In genomic region chr6:129744201-129744879, GRCh38 we compare ENCODE assay signal across 10 cellular contexts. TPM values are rescaled to one million over a fixed set of nuclear protein-coding genes. Genes with fewer than 3 reads are reported as not detected.
DNase-seq lines count a peak whose midpoint lies in the region; ATAC-seq and TF ChIP-seq lines count a peak whose summit lies in the region.
"Had no signal": no experiment of that assay in that cellular context is flagged by ENCODE, and none has a peak within 500 bp of the region (broad histone marks: within the 10 kb centered on the region; RNA-seq: fewer than 3 reads in every experiment).

No MANE protein-coding gene starts in this region.

- H3K27ac Mint-ChIP-seq in stimulated activated naive CD8-positive, alpha-beta T cell treated with anti-CD3 and anti-CD28 coated beads, Interleukin-15, amount 100 ng/mL, for 72 hours, result peak overlapping the region in 1 of 2 donors; percentile 82
- H3K27ac Mint-ChIP-seq: T-helper 2 cell treated with Interferon-gamma antibody and Interleukin-4, amounts not matched to agents 5 μg/mL and 100 μg/mL, for 36 hours had no signal

- peak overlapping the region in 1 of 2 donors; percentile 1 for H3K4me3 Mint-ChIP-seq in stimulated activated naive CD8-positive, alpha-beta T cell treated with anti-CD3 and anti-CD28 coated beads, Interleukin-15, amount 100 ng/mL, for 72 hours
- H3K4me3 Mint-ChIP-seq: T-helper 2 cell treated with Interferon-gamma antibody and Interleukin-4, amounts not matched to agents 5 μg/mL and 100 μg/mL, for 36 hours had no signal

- no peak overlapping the region for H3K4me2 ChIP-seq in mesenchymal stem cell (ENCODE audit: low read length, poor library complexity, severe bottlenecking)

- no peak overlapping the region for H4K91ac ChIP-seq in mesenchymal stem cell (ENCODE audit: low read length)

- H3K4me3 ChIP-seq in BJ (ENCODE audit: low read depth, low read length), result no peak overlapping the region
- H3K4me3 ChIP-seq in WERI-Rb-1 (ENCODE audit: low read depth, low read length), result no peak overlapping the region
- H3K4me3 ChIP-seq in mesenchymal stem cell (ENCODE audit: insufficient read depth in 1 of 2, low read depth in 1 of 2, low read length in 2 of 2), result peak overlapping the region in 1 of 2 experiments; percentile 7
- no peak overlapping the region for H3K4me3 ChIP-seq in right atrium auricular region

- H3K9me3 ChIP-seq in WERI-Rb-1 (ENCODE audit: severe bottlenecking) (no peaks in the 10 kb centered on the region), mesenchymal stem cell (ENCODE audit: control insufficient read depth, low read length) (no peaks in the 10 kb centered on the region), right atrium auricular region (no peaks in the 10 kb centered on the region)

- WGBS in mesenchymal stem cell, result 3% methylated on average over 2 of the region's 4 CpGs

- ATAC-seq in HG02678 (IDR thresholded peaks at IDR 0.05; ENCODE audit: unreplicated experiment), result peak; percentile 38
- no peak for ATAC-seq in stimulated activated naive CD8-positive, alpha-beta T cell treated with anti-CD3 and anti-CD28 coated beads, Interleukin-15, amount 100 ng/mL, for 72 hours

- DNase-seq in BJ (ENCODE audit: low read depth), result peak; percentile 32
- peak; percentile 12 for DNase-seq in WERI-Rb-1
- peak; percentile 92 for DNase-seq in mesenchymal stem cell
- DNase-seq in DMS114 treated with DMSO at 0.1 percent for 48 hours (lab: John Stamatoyannopoulos, UW; ENCODE audit: unreplicated experiment), result no peak
- no peak for DNase-seq in stimulated activated naive CD8-positive, alpha-beta T cell treated with anti-CD3 and anti-CD28 coated beads, Interleukin-15, amount 100 ng/mL, for 72 hours
- DNase-seq in right atrium auricular region (ENCODE audit: low spot score), result no peak
- DNase-seq in superior temporal gyrus (ENCODE audit: extremely low spot score), result no peak
- DNase-seq: hippocampal formation had no signal

- no peak overlapping the region for H3K14ac ChIP-seq in mesenchymal stem cell (ENCODE audit: low read length in 2 of 2)

- no peak overlapping the region for H2BK12ac ChIP-seq in mesenchymal stem cell (ENCODE audit: low read length in 2 of 2)

- H3K23ac ChIP-seq in mesenchymal stem cell (ENCODE audit: low read length in 2 of 2), result no peak overlapping the region

- H2AFZ ChIP-seq in mesenchymal stem cell (ENCODE audit: low read depth, low read length), result no peak overlapping the region

- H2AK5ac ChIP-seq in mesenchymal stem cell (ENCODE audit: low read length, severe bottlenecking), result no peak overlapping the region

- POLR2A ChIA-PET in BJ (lab: Charles Lee), result no interaction called here

- H4K8ac ChIP-seq in mesenchymal stem cell (ENCODE audit: low read length), result no peak overlapping the region

- H3K27me3 Mint-ChIP-seq in stimulated activated naive CD8-positive, alpha-beta T cell treated with anti-CD3 and anti-CD28 coated beads, Interleukin-15, amount 100 ng/mL, for 72 hours, result no peaks in the 10 kb centered on the region

- H3K4ac ChIP-seq in mesenchymal stem cell (ENCODE audit: low read depth in 1 of 2, low read length in 2 of 2), result no peak overlapping the region

- H3K79me1 ChIP-seq in mesenchymal stem cell (replicated peaks; ENCODE audit: low read length, poor library complexity, severe bottlenecking), result no peaks in the 10 kb centered on the region

- no peaks in the 10 kb centered on the region for H3K9me3 Mint-ChIP-seq in stimulated activated naive CD8-positive, alpha-beta T cell treated with anti-CD3 and anti-CD28 coated beads, Interleukin-15, amount 100 ng/mL, for 72 hours
- H3K9me3 Mint-ChIP-seq: T-helper 2 cell treated with Interferon-gamma antibody and Interleukin-4, amounts not matched to agents 5 μg/mL and 100 μg/mL, for 36 hours had no signal

- H3K18ac ChIP-seq in mesenchymal stem cell (ENCODE audit: low read depth in 1 of 2, low read length in 2 of 2), result peak overlapping the region in 1 of 2 experiments; percentile 59

- no peak overlapping the region for H2BK5ac ChIP-seq in mesenchymal stem cell (ENCODE audit: low read depth, low read length, poor library complexity, severe bottlenecking)

- H2BK120ac ChIP-seq in mesenchymal stem cell (ENCODE audit: low read depth, low read length), result no peak overlapping the region

- TF ChIP-seq CTCF in BJ (IDR thresholded peaks at IDR 0.05; ENCODE audit: insufficient read depth, low read depth, low read length), result no peak
- no peak for TF ChIP-seq CTCF in WERI-Rb-1 (IDR thresholded peaks at IDR 0.05; ENCODE audit: low read depth, low read length)
- no peak for TF ChIP-seq CTCF in right atrium auricular region (IDR thresholded peaks at IDR 0.05)

- peaks cover 2% of the 10 kb centered on the region for H3K4me1 ChIP-seq in mesenchymal stem cell (ENCODE audit: control insufficient read depth, insufficient read depth, low read depth, low read length)
- peaks cover 0 to 19% of the 10 kb centered on the region in 2 donors for H3K4me1 ChIP-seq in right atrium auricular region

- H3K27ac ChIP-seq in WERI-Rb-1, result no peak overlapping the region
- H3K27ac ChIP-seq in mesenchymal stem cell (ENCODE audit: low read length, poor library complexity, severe bottlenecking), result peak overlapping the region; percentile 75
- H3K27ac ChIP-seq in right atrium auricular region, result peak overlapping the region in 1 of 2 donors; percentile 15

- H3K27me3 ChIP-seq in BJ (ENCODE audit: control insufficient read depth, insufficient read depth, low read length) (no peaks in the 10 kb centered on the region), WERI-Rb-1 (ENCODE audit: insufficient read depth, low read depth, severe bottlenecking) (no peaks in the 10 kb centered on the region), mesenchymal stem cell (ENCODE audit: control insufficient read depth in 1 of 2, insufficient read depth in 1 of 2, low read length in 2 of 2) (no peaks in the 10 kb centered on the region), right atrium auricular region (no peaks in the 10 kb centered on the region)

- no peaks in the 10 kb centered on the region for H3K36me3 ChIP-seq in BJ (ENCODE audit: control insufficient read depth, insufficient read depth, low read length)
- no peaks in the 10 kb centered on the region for H3K36me3 ChIP-seq in WERI-Rb-1
- no peaks in the 10 kb centered on the region for H3K36me3 ChIP-seq in mesenchymal stem cell (ENCODE audit: control insufficient read depth in 1 of 2, insufficient read depth in 2 of 2, low read depth in 1 of 2, low read length in 2 of 2)
- H3K36me3 ChIP-seq in right atrium auricular region, result no peaks in the 10 kb centered on the region

- H2BK15ac ChIP-seq in mesenchymal stem cell (ENCODE audit: low read depth, poor library complexity, severe bottlenecking), result no peak overlapping the region

- CTCF ChIA-PET in BJ (lab: Yijun Ruan, JAX), result interaction anchor here (0.5 to 1.4 kb wide), 7 partner anchors 12 to 147 kb away, joined by 3 to 8 read pairs (median 3); partner anchors contain the start of gene ARHGAP18

- peaks cover 42% of the 10 kb centered on the region for H3K4me1 Mint-ChIP-seq in stimulated activated naive CD8-positive, alpha-beta T cell treated with anti-CD3 and anti-CD28 coated beads, Interleukin-15, amount 100 ng/mL, for 72 hours

- H3K9ac ChIP-seq in mesenchymal stem cell (ENCODE audit: low read length), result peak overlapping the region; percentile 75

RNA-seq across cellular contexts. Expression of gene ARHGAP18, which starts 34.4 kb away (rescaled TPM):
- 9.8 and 15.9 TPM in 2 replicates for polyA plus RNA-seq in BJ (2011; rRNA removed)
- polyA minus RNA-seq in BJ (2011; rRNA and poly(A)+ RNA removed), result 15.4 and 22.8 TPM in 2 replicates
- polyA plus RNA-seq in mesenchymal stem cell (2013, experiment 1 of 2), result 22.2 TPM
- polyA plus RNA-seq in mesenchymal stem cell (2013, experiment 2 of 2), result 22.1 TPM
- total RNA-seq in right atrium auricular region, result 10 to 100 TPM in 1 of 2 donors, 1 to 10 TPM in 1; 7.1 to 11.2 TPM

Comparison
In these comparisons a context has a peak if more than half of its experiments do, and no peak if none do; other contexts are left out.
1. DNase-seq: peak in BJ (single experiment), WERI-Rb-1 (single experiment) and mesenchymal stem cell (single experiment); none in DMS114 treated with DMSO at 0.1 percent for 48 hours (single experiment), stimulated activated naive CD8-positive, alpha-beta T cell treated with anti-CD3 and anti-CD28 coated beads, Interleukin-15, amount 100 ng/mL, for 72 hours (0 of 2), right atrium auricular region (single experiment) and superior temporal gyrus (single experiment).